ENCODE assay signal across 15 cellular contexts in the genomic region with DNA sequence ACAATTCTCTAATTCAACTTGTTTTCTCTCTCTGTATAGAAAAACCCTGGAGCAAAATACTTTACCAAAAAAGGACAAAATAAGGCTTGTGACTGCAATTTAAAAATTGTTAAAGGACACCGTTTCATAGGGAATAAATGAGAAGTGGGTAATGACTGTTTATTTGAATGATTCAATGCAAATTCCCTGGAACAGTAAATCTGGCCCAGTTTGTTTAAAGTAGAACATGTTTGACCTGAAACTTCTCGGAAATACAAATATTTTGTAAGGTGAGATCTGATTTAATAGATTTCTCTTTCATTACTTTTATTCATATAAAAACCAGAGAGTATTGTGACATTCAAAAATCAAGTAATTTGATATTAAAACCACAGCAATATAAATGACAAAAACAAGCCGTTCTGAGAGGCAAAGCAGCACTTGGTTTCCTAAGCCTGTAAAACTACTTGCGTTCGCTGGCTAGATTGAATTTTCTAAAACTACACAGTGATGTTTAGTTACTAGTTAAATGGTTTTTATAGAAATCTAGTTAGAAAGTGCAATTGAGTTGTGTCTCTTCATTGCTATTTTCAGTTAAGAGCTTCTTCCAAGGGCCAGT.
DNase-seq lines count a peak whose midpoint lies in the region; FAIRE-seq and TF ChIP-seq lines count a peak whose summit lies in the region.
"Had no signal": no experiment of that assay in that cellular context is flagged by ENCODE, and none has a peak within 500 bp of the region (broad histone marks: within the 10 kb centered on the region; RNA-seq: fewer than 3 reads in every experiment).

No MANE protein-coding gene starts in this region.

- intact Hi-C loops in uterus (cut with DNase I; ENCODE audit: low total_unique reads) = no loop called here

- no peak overlapping the region for H2BK12ac ChIP-seq in H1 (ENCODE audit: low read depth, low read length)

- no peak overlapping the region for H3K23ac ChIP-seq in H1 (ENCODE audit: insufficient read length)

- no peak overlapping the region for H2AK5ac ChIP-seq in H1 (ENCODE audit: low read depth, low read length)

- WGBS in H1 (ENCODE audit: extremely low coverage in 1 of 2, insufficient coverage in 1 of 2, insufficient read length in 1 of 2, insufficient replicate concordance in 2 of 2, low coverage in 1 of 2, low lambda C conversion rate in 2 of 2, missing lambda C conversion rate in 1 of 2), 2 experiments = 84% methylated on average over 5 of the region's 5 CpGs; no CpG with 5 or more reads in 1 of the 2 experiments

- no peak overlapping the region for H3K9ac ChIP-seq in H1 (replicated peaks in 1 of 4; ENCODE audit: extremely low read depth in 1 of 4, low read depth in 3 of 4, low read length in 3 of 4)

- TF ChIP-seq CTCF in H1 (IDR thresholded peaks at IDR 0.05; ENCODE audit: control extremely low read depth in 1 of 3, insufficient read depth in 1 of 3, low read depth in 1 of 3, low read length in 3 of 3) (no peak), nephron progenitor cell (IDR thresholded peaks at IDR 0.05) (no peak), uterus (IDR thresholded peaks at IDR 0.05) (no peak)

- H4K20me1 ChIP-seq in H1 (replicated peaks in 1 of 2; ENCODE audit: control insufficient read depth in 1 of 2, insufficient read depth in 2 of 2, low read length in 2 of 2) = no peaks in the 10 kb centered on the region

- FAIRE-seq in H1 (lab: Jason Lieb, UNC) = no peak
- FAIRE-seq: H54, HepG2 had no signal

- H3K36me3 ChIP-seq in H1 (ENCODE audit: control insufficient read depth in 2 of 4, insufficient read depth in 4 of 4, low read length in 3 of 4) (no peaks in the 10 kb centered on the region), uterus (no peaks in the 10 kb centered on the region)
- H3K36me3 ChIP-seq: left ventricle myocardium inferior had no signal

- H3K4me3 Mint-ChIP-seq in nephron progenitor cell = no peak overlapping the region
- H3K4me3 Mint-ChIP-seq: activated CD4-positive, alpha-beta memory T cell treated with anti-CD3 and anti-CD28 coated beads, Interleukin-2, amount 10 ng/mL, durations not matched to agents 7 days and 5 days had no signal

- H3K56ac ChIP-seq in H1 (replicated peaks; ENCODE audit: insufficient read length, low read depth, low read length) = no peak overlapping the region

- H2AFZ ChIP-seq in H1 (ENCODE audit: low read length) = peak overlapping the region; percentile 76; the same call in 1 of the 2 replicates

- H3K14ac ChIP-seq in H1 (ENCODE audit: insufficient read length) = no peak overlapping the region

- H3K27ac ChIP-seq in H1 (ENCODE audit: low read depth, low read length) (no peak overlapping the region), uterus (peak overlapping the region; percentile 83 to 90)

- H3K9me3 ChIP-seq in H1 (ENCODE audit: insufficient read depth in 2 of 2, low read depth in 1 of 2, low read length in 1 of 2) (no peaks in the 10 kb centered on the region), uterus (no peaks in the 10 kb centered on the region)
- H3K9me3 ChIP-seq: left ventricle myocardium inferior had no signal

- no peak overlapping the region for H3K4me3 ChIP-seq in H1 (ENCODE audit: extremely low read depth in 1 of 4, insufficient read depth in 2 of 4, low read depth in 3 of 4, low read length in 4 of 4)
- H3K4me3 ChIP-seq in uterus = no peak overlapping the region
- H3K4me3 ChIP-seq: left ventricle myocardium inferior had no signal

- no peaks in the 10 kb centered on the region for H3K79me2 ChIP-seq in H1 (ENCODE audit: control insufficient read depth in 1 of 2, insufficient read depth in 2 of 2, low read length in 2 of 2)

- TF ChIP-seq POLR2A in H1 (IDR thresholded peaks at IDR 0.05; ENCODE audit: control extremely low read depth in 1 of 2, low read depth in 2 of 2, low read length in 2 of 2) (no peak), uterus (IDR thresholded peaks at IDR 0.05) (no peak)

- no peak for TF ChIP-seq EP300 in H1 (IDR thresholded peaks at IDR 0.05; ENCODE audit: borderline replicate concordance in 1 of 2, low read depth in 2 of 2, low read length in 2 of 2)

- no peaks in the 10 kb centered on the region for H3K9me3 Mint-ChIP-seq in nephron progenitor cell
- H3K9me3 Mint-ChIP-seq: activated CD4-positive, alpha-beta memory T cell treated with anti-CD3 and anti-CD28 coated beads, Interleukin-2, amount 10 ng/mL, durations not matched to agents 7 days and 5 days had no signal

- peaks cover 14% of the 10 kb centered on the region for H3K4me1 Mint-ChIP-seq in nephron progenitor cell

- no peak overlapping the region for H3K18ac ChIP-seq in H1 (ENCODE audit: extremely low read depth, low read length)

- peak; percentile 11 for DNase-seq in SIG-M5 treated with dmso at 0.1 percent for 504 hours (lab: John Stamatoyannopoulos, UW; ENCODE audit: unreplicated experiment)
- no peak for DNase-seq in SIG-M5 (lab: John Stamatoyannopoulos, UW)
- no peak for DNase-seq in H1 (ENCODE audit: low read depth in 1 of 2, low spot score in 2 of 2)
- DNase-seq in nephron progenitor cell = no peak
- no peak for DNase-seq in uterus
- no peak for DNase-seq in cerebellar cortex (ENCODE audit: low spot score)
- DNase-seq in SHP77 (lab: John Stamatoyannopoulos, UW) = no peak
- no peak for DNase-seq in NCI-H2081 treated with DMSO at 0.1 percent for 48 hours (lab: John Stamatoyannopoulos, UW)
- DNase-seq: activated CD4-positive, alpha-beta memory T cell treated with anti-CD3 and anti-CD28 coated beads, Interleukin-2, amount 10 ng/mL, durations not matched to agents 7 days and 5 days; DMS 273 treated with DMSO at 0.1 percent for 48 hours; left ventricle myocardium inferior; NCI-H1694 treated with DMSO at 0.1 percent for 48 hours; posterior cingulate gyrus had no signal

- no peak overlapping the region for H3K4me2 ChIP-seq in H1 (ENCODE audit: insufficient read depth in 1 of 2, low read depth in 2 of 2, low read length in 2 of 2)

- H4K8ac ChIP-seq in H1 (ENCODE audit: extremely low read depth, insufficient read depth, low read length) = no peak overlapping the region

- no peaks in the 10 kb centered on the region; a peak in 1 of 7 replicates for H3K27me3 ChIP-seq in H1 (replicated peaks in 1 of 4; ENCODE audit: control insufficient read depth in 3 of 4, extremely low read depth in 1 of 4, insufficient read depth in 3 of 4, low read length in 3 of 4)
- H3K27me3 ChIP-seq in uterus = no peaks in the 10 kb centered on the region

- no peak overlapping the region for H3K4ac ChIP-seq in H1 (replicated peaks; ENCODE audit: insufficient read length, low read depth, low read length)

- H4K5ac ChIP-seq in H1 (ENCODE audit: insufficient read length, low read depth, low read length) = no peak overlapping the region

- H4K91ac ChIP-seq in H1 (replicated peaks; ENCODE audit: insufficient read length, low read length) = no peak overlapping the region

- no peak overlapping the region for H2BK20ac ChIP-seq in H1 (ENCODE audit: low read length)

- H3K79me1 ChIP-seq in H1 (ENCODE audit: low read depth, low read length) = no peaks in the 10 kb centered on the region

- H2BK5ac ChIP-seq in H1 (ENCODE audit: low read depth, low read length) = no peak overlapping the region

- H3K27me3 Mint-ChIP-seq in nephron progenitor cell (ENCODE audit: low read depth, poor library complexity) = peaks cover 13% of the 10 kb centered on the region

- no peak overlapping the region for H2BK15ac ChIP-seq in H1 (ENCODE audit: low read length)

- H2BK120ac ChIP-seq in H1 (replicated peaks; ENCODE audit: low read depth, low read length) = no peak overlapping the region

- TF ChIP-seq RAD21 in H1 (IDR thresholded peaks at IDR 0.05 in 1 of 2, conservative IDR thresholded peaks at IDR 0.05 in 1 of 2; ENCODE audit: low read depth in 2 of 2, low read length in 2 of 2) = no peak

- H3K27ac Mint-ChIP-seq in nephron progenitor cell = peak overlapping the region; percentile 54
- H3K27ac Mint-ChIP-seq: activated CD4-positive, alpha-beta memory T cell treated with anti-CD3 and anti-CD28 coated beads, Interleukin-2, amount 10 ng/mL, durations not matched to agents 7 days and 5 days had no signal

- peaks cover 5% of the 10 kb centered on the region; the same call in 1 of the 2 replicates for H3K23me2 ChIP-seq in H1 (ENCODE audit: low read depth, low read length)

- POLR2A ChIA-PET in H1 (lab: Charles Lee; ENCODE audit: partially characterized antibody) = interaction anchor here (0.8 kb wide), 1 partner anchor 534 kb away, joined by 3 read pairs; no protein-coding TSS in a partner anchor

- CTCF ChIA-PET in H1 (lab: Charles Lee; ENCODE audit: partially characterized antibody) = interaction anchor here (1.7 to 3.2 kb wide), 2 partner anchors 9 to 86 kb away, joined by 3 to 14 read pairs; no protein-coding TSS in a partner anchor

- H3K4me1 ChIP-seq in H1 (replicated peaks in 1 of 4; ENCODE audit: control insufficient read depth in 3 of 4, insufficient read depth in 4 of 4, low read length in 3 of 4) = no peaks in the 10 kb centered on the region
- peaks cover 0 to 10% of the 10 kb centered on the region in 2 donors for H3K4me1 ChIP-seq in uterus
- H3K4me1 ChIP-seq: left ventricle myocardium inferior had no signal

- H3K36me3 Mint-ChIP-seq in nephron progenitor cell (ENCODE audit: low read depth) = no peaks in the 10 kb centered on the region

TF ChIP-seq in H1, 55 proteins besides CTCF, POLR2A, EP300 and RAD21 (continues in another document):
- TF ChIP-seq CEBPB (IDR thresholded peaks at IDR 0.05; ENCODE audit: low read depth, low read length) = no peak
- TF ChIP-seq HDAC2 (IDR thresholded peaks at IDR 0.05; ENCODE audit: borderline replicate concordance in 1 of 2, low read depth in 2 of 2, low read length in 2 of 2) = no peak
- no peak for TF ChIP-seq SAP30 (IDR thresholded peaks at IDR 0.05; ENCODE audit: insufficient read depth, insufficient replicate concordance, low read length)
- no peak for TF ChIP-seq BRCA1 (IDR thresholded peaks at IDR 0.05; ENCODE audit: low read depth, low read length)
- no peak for TF ChIP-seq TBP (IDR thresholded peaks at IDR 0.05; ENCODE audit: low read depth, low read length)
- no peak for TF ChIP-seq ASH2L (IDR thresholded peaks at IDR 0.05; ENCODE audit: low read length)
- TF ChIP-seq RNF2 (IDR thresholded peaks at IDR 0.05; ENCODE audit: borderline replicate concordance, low read depth, low read length, missing control alignments, poor library complexity, severe bottlenecking) = no peak
- no peak for TF ChIP-seq KDM4A (IDR thresholded peaks at IDR 0.05; ENCODE audit: low read depth, low read length, severe bottlenecking)
- TF ChIP-seq CTBP2 (IDR thresholded peaks at IDR 0.05; ENCODE audit: borderline replicate concordance, insufficient read depth, insufficient read length, low read length) = no peak
- TF ChIP-seq CHD2 (IDR thresholded peaks at IDR 0.05; ENCODE audit: low read length) = no peak
- no peak for TF ChIP-seq CBX5 (IDR thresholded peaks at IDR 0.05; ENCODE audit: low read depth, low read length)
